ENCODE assay signal across 8 cellular contexts in genomic region chr2:170973225-170973491, GRCh38. TPM values are rescaled to one million over a fixed set of nuclear protein-coding genes. Genes with fewer than 3 reads are reported as not detected.
DNase-seq lines count a peak whose midpoint lies in the region; ATAC-seq and TF ChIP-seq lines count a peak whose summit lies in the region.

No MANE protein-coding gene starts in this region.

- TF ChIP-seq CTCF in Caco-2 (IDR thresholded peaks at IDR 0.05; ENCODE audit: insufficient read depth in 1 of 2, low read depth in 1 of 2, low read length in 1 of 2, severe bottlenecking in 1 of 2, unreplicated experiment in 1 of 2) (no peak), osteoblast (IDR thresholded peaks at IDR 0.05; ENCODE audit: extremely low read depth, low read depth, low read length) (no peak)

- H3K27me3 Mint-ChIP-seq in Caco-2 (ENCODE audit: insufficient read depth, unreplicated experiment) = no peaks in the 10 kb centered on the region
- H3K27me3 Mint-ChIP-seq in effector memory CD8-positive, alpha-beta T cell = no peaks in the 10 kb centered on the region

- H3K4me1 ChIP-seq in Caco-2 (peaks cover 29% of the 10 kb centered on the region), NT2/D1 (ENCODE audit: insufficient read depth, insufficient read length) (peaks cover 12% of the 10 kb centered on the region), osteoblast (ENCODE audit: insufficient read depth, low read length) (peaks cover 18% of the 10 kb centered on the region)

- H3K4me3 Mint-ChIP-seq in Caco-2 (ENCODE audit: unreplicated experiment) = peak overlapping the region; percentile 64
- peak overlapping the region; percentile 74 to 77 for H3K4me3 Mint-ChIP-seq in effector memory CD8-positive, alpha-beta T cell

- no peak overlapping the region for H2AFZ ChIP-seq in osteoblast (ENCODE audit: low read length)

- H3K36me3 Mint-ChIP-seq in Caco-2 (ENCODE audit: insufficient read depth, unreplicated experiment) = peaks cover 46% of the 10 kb centered on the region
- peaks cover 15% of the 10 kb centered on the region for H3K36me3 Mint-ChIP-seq in effector memory CD8-positive, alpha-beta T cell (ENCODE audit: insufficient read depth)

- POLR2A ChIA-PET in Caco-2 (lab: Charles Lee) = no interaction called here

- H3K36me3 ChIP-seq in Caco-2 (ENCODE audit: control insufficient read depth, insufficient read depth, low read length) (no peaks in the 10 kb centered on the region), NT2/D1 (ENCODE audit: insufficient read depth, insufficient read length, low read length) (peaks cover 11% of the 10 kb centered on the region), osteoblast (ENCODE audit: insufficient read depth, low read length) (peaks cover 8% of the 10 kb centered on the region)

- H4K20me1 ChIP-seq in osteoblast (ENCODE audit: insufficient read depth, low read length) = no peaks in the 10 kb centered on the region

- peak overlapping the region; percentile 83 for H3K27ac ChIP-seq in osteoblast (ENCODE audit: low read depth, low read length)

- H3K27ac Mint-ChIP-seq in Caco-2 (ENCODE audit: unreplicated experiment) = peak overlapping the region; percentile 15
- H3K27ac Mint-ChIP-seq in effector memory CD8-positive, alpha-beta T cell = peak overlapping the region in 1 of 2 donors; percentile 66

- no peaks in the 10 kb centered on the region for H3K9me3 Mint-ChIP-seq in Caco-2 (ENCODE audit: unreplicated experiment)
- no peaks in the 10 kb centered on the region for H3K9me3 Mint-ChIP-seq in effector memory CD8-positive, alpha-beta T cell

- no peaks in the 10 kb centered on the region for H3K9me3 ChIP-seq in Caco-2
- H3K9me3 ChIP-seq in NT2/D1 (ENCODE audit: insufficient read depth, low read length) = no peaks in the 10 kb centered on the region
- H3K9me3 ChIP-seq in osteoblast (ENCODE audit: low read depth, low read length) = no peaks in the 10 kb centered on the region

- intact Hi-C loops in Caco-2 (cut with micrococcal nuclease; ENCODE audit: unreplicated experiment) = loop anchor here (1.0 to 10.0 kb wide), 5 partner anchors 113 to 459 kb away; partner anchors contain the start of genes DCAF17 and METTL8

- H3K4me3 ChIP-seq in Caco-2 (ENCODE audit: low read depth, low read length) (peak overlapping the region; percentile 40), NT2/D1 (ENCODE audit: insufficient read length, low read depth) (no peak overlapping the region), osteoblast (ENCODE audit: insufficient read depth, low read length) (peak overlapping the region; percentile 89)

- DNase-seq in Caco-2 (no peak), NT2/D1 (ENCODE audit: low read depth, low spot score) (no peak), osteoblast (ENCODE audit: insufficient read length, low spot score, missing footprints) (no peak), ecto neural progenitor cell (ENCODE audit: low spot score) (no peak), SKM-1 treated with dmso at 0.1 percent for 144 hours (lab: John Stamatoyannopoulos, UW; ENCODE audit: unreplicated experiment) (no peak)
- no peak for DNase-seq in effector memory CD8-positive, alpha-beta T cell
- DNase-seq in NK-92 treated with Interleukin-12 subunit alpha and Interleukin-12 subunit beta, amount 100 ng/mL, for 24 hours (lab: John Stamatoyannopoulos, UW) = no peak

- CTCF ChIA-PET in Caco-2 (lab: Charles Lee) = interaction anchor here (0.6 to 3.8 kb wide), 6 partner anchors 114 to 461 kb away, joined by 3 to 32 read pairs (median 6); partner anchors contain the start of genes DCAF17 and METTL8

- peak overlapping the region; percentile 59 for H3K9ac ChIP-seq in NT2/D1 (ENCODE audit: insufficient read length, low read depth)

- H3K27me3 ChIP-seq in Caco-2 (replicated peaks; ENCODE audit: control insufficient read depth, insufficient read depth, low read length) (no peaks in the 10 kb centered on the region), NT2/D1 (ENCODE audit: insufficient read depth, insufficient read length) (no peaks in the 10 kb centered on the region), osteoblast (ENCODE audit: insufficient read depth, low read length) (no peaks in the 10 kb centered on the region)

- no peak for ATAC-seq in effector memory CD8-positive, alpha-beta T cell (replicated peaks)
- no peak for ATAC-seq in GM21381 (IDR thresholded peaks at IDR 0.05; ENCODE audit: unreplicated experiment)

- peaks cover 7% of the 10 kb centered on the region for H3K4me1 Mint-ChIP-seq in Caco-2 (ENCODE audit: low read depth, unreplicated experiment)
- H3K4me1 Mint-ChIP-seq in effector memory CD8-positive, alpha-beta T cell (ENCODE audit: low read depth in 2 of 2) = peaks cover 5 to 11% of the 10 kb centered on the region in 2 donors

- no peaks in the 10 kb centered on the region for H3K79me2 ChIP-seq in osteoblast (ENCODE audit: insufficient read depth, low read length)

- H3K4me2 ChIP-seq in osteoblast (ENCODE audit: insufficient read depth, low read length) = peak overlapping the region; percentile 91

- no TSS peak for BruUV-seq in Caco-2 (replicated peaks; lab: Mats Ljungman, UMichigan)

RNA-seq across cellular contexts. Expression of gene GORASP2, which starts 44.1 kb away (rescaled TPM):
- total RNA-seq in Caco-2 (2022) (124 and 143 TPM in 2 replicates), osteoblast (51.8 and 54.2 TPM in 2 replicates)
